15 cellular contexts compared by ENCODE assay signal in genomic region chr20:5731753-5732366, GRCh38. TPM values are rescaled to one million over a fixed set of nuclear protein-coding genes. Genes with fewer than 3 reads are reported as not detected.
DNase-seq lines count a peak whose midpoint lies in the region; ATAC-seq, FAIRE-seq and TF ChIP-seq lines count a peak whose summit lies in the region.
"Had no signal": no experiment of that assay in that cellular context is flagged by ENCODE, and none has a peak within 500 bp of the region (broad histone marks: within the 10 kb centered on the region; RNA-seq: fewer than 3 reads in every experiment).

No MANE protein-coding gene starts in this region.

- FAIRE-seq in bronchial epithelial cell (lab: Jason Lieb, UNC) (peak; percentile 66), GM19239 (lab: Jason Lieb, UNC) (no peak)
- FAIRE-seq: endothelial cell of umbilical vein had no signal

- DNase-seq in MV-4-11 (lab: John Stamatoyannopoulos, UW) (peak; percentile 6), bronchial epithelial cell (ENCODE audit: low read depth) (no peak), left cardiac atrium (no peak), NCI-H446 treated with DMSO at 0.1 percent for 48 hours (lab: John Stamatoyannopoulos, UW) (no peak), posterior vena cava (ENCODE audit: low spot score) (no peak), GM19239 (ENCODE audit: insufficient read length, low spot score) (no peak), ecto neural progenitor cell (ENCODE audit: low spot score) (no peak)
- DNase-seq: activated CD4-positive, alpha-beta T cell treated with anti-CD3 and anti-CD28 coated beads, Interleukin-2, amount 10 ng/mL, durations not matched to agents 24 days and 14 days; activated T-cell treated with anti-CD3 and anti-CD28 coated beads, Interleukin-2, amount 50 U/mL, for 1 hour; BE2C; SHP77 treated with DMSO at 0.1 percent for 48 hours had no signal

- H3K27ac ChIP-seq in rectal smooth muscle tissue (ENCODE audit: low read depth, low read length): peak overlapping the region; percentile 36
- H3K27ac ChIP-seq: hepatocyte had no signal

- H3K36me3 ChIP-seq in bronchial epithelial cell (ENCODE audit: control insufficient read depth, insufficient read depth, low read length) (no peaks in the 10 kb centered on the region), rectal smooth muscle tissue (ENCODE audit: control insufficient read depth, insufficient read depth, low read length) (no peaks in the 10 kb centered on the region)
- H3K36me3 ChIP-seq: BE2C had no signal

- H3K4me3 ChIP-seq in bronchial epithelial cell (ENCODE audit: low read depth, low read length) (no peak overlapping the region), rectal smooth muscle tissue (ENCODE audit: low read length) (no peak overlapping the region)
- H3K4me3 ChIP-seq: hepatocyte had no signal

- H3K9ac ChIP-seq in rectal smooth muscle tissue (ENCODE audit: low read length): no peak overlapping the region

- no peaks in the 10 kb centered on the region for H3K4me1 ChIP-seq in rectal smooth muscle tissue (ENCODE audit: control insufficient read depth, insufficient read depth, low read length)
- H3K4me1 ChIP-seq: BE2C had no signal

- TF ChIP-seq CTCF in bronchial epithelial cell (IDR thresholded peaks at IDR 0.05; ENCODE audit: insufficient read depth, low read length, severe bottlenecking): no peak

- H3K27me3 ChIP-seq in bronchial epithelial cell (ENCODE audit: control insufficient read depth, insufficient read depth, low read length) (peaks cover 8% of the 10 kb centered on the region), rectal smooth muscle tissue (ENCODE audit: control insufficient read depth, insufficient read depth, low read length) (no peaks in the 10 kb centered on the region)
- H3K27me3 ChIP-seq: hepatocyte had no signal

- peak; percentile 44 to 53 for ATAC-seq in left cardiac atrium
- ATAC-seq: stimulated activated effector memory CD8-positive, alpha-beta T cell treated with anti-CD3 and anti-CD28 coated beads, Interleukin-12 subunit alpha, Interleukin-12 subunit beta, amount 100 ng/mL, for 72 hours had no signal

- intact Hi-C loops in left cardiac atrium (cut with DNase I) (no loop called here), posterior vena cava (cut with DNase I) (loop anchor here in 1 of 2 donors (10.0 kb wide), 1 partner anchor 67 kb away; no protein-coding TSS in a partner anchor)

RNA-seq across cellular contexts. Expression of gene SHLD1, which starts 18.3 kb away (rescaled TPM):
- total RNA-seq in bronchial epithelial cell (4.5 TPM in 2 replicates), left cardiac atrium (1 to 10 TPM; 8.9 to 9.3 TPM), posterior vena cava (1 to 10 TPM; 2.7 to 3.3 TPM)
